ENCODE assay signal across 8 cellular contexts in the genomic region with DNA sequence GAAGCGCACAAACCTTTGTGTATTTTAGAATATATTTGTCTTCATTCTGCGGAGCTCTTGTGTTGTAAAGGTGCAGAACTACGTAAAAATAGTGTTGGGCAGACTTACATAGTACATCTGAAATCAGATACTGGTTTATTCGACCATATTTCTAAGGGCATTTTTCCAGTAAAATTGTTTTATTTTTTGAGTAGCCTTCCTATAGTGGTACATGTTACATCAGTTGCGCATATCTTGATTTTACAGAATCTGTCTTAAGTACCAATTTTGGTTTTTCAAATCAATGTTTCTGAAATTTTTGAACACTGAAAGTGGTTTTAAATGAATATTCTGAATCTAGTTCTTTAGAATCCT. TPM values are rescaled to one million over a fixed set of nuclear protein-coding genes. Genes with fewer than 3 reads are reported as not detected.
DNase-seq lines count a peak whose midpoint lies in the region; ATAC-seq and TF ChIP-seq lines count a peak whose summit lies in the region.

No MANE protein-coding gene starts in this region.

- peak overlapping the region; percentile 94 for H3K4me3 Mint-ChIP-seq in activated B cell treated with CpG ODN at 0.5 μM for 24 hours

- peaks cover 31 to 34% of the 10 kb centered on the region in 2 experiments for H3K36me3 ChIP-seq in HEK293 (ENCODE audit: control insufficient read depth in 2 of 2, insufficient read depth in 1 of 2, low read length in 2 of 2)

- DNase-seq in activated B cell treated with CpG ODN at 0.5 μM for 24 hours, result no peak
- DNase-seq in right cardiac atrium, result no peak
- no peak for DNase-seq in stimulated activated CD4-positive, alpha-beta T cell treated with anti-CD3 and anti-CD28 coated beads, Interleukin-2, amount 100 ng/mL, for 48 hours

- no peaks in the 10 kb centered on the region for H3K27me3 ChIP-seq in right cardiac atrium (ENCODE audit: control insufficient read depth, insufficient read depth)

- H3K4me1 Mint-ChIP-seq in activated B cell treated with CpG ODN at 0.5 μM for 24 hours, result peaks cover 59% of the 10 kb centered on the region

- 2% methylated on average over 5 of the region's 5 CpGs for WGBS in right cardiac atrium

- H3K4me1 ChIP-seq in HEK293 (ENCODE audit: control insufficient read depth, insufficient read depth, low read length) (peaks cover 34% of the 10 kb centered on the region), right cardiac atrium (ENCODE audit: control insufficient read depth, insufficient read depth, low read length) (peaks cover 9% of the 10 kb centered on the region)

- H3K27ac ChIP-seq in HEK293 (ENCODE audit: extremely low read depth, low read depth, low read length) (peak overlapping the region; percentile 99), right cardiac atrium (ENCODE audit: low read length) (no peak overlapping the region), skin epidermis (peak overlapping the region; percentile 97 to 100 (median 100))

- H3K36me3 Mint-ChIP-seq in activated B cell treated with CpG ODN at 0.5 μM for 24 hours (ENCODE audit: low read depth), result peaks cover 56% of the 10 kb centered on the region

- H3K9me3 ChIP-seq in HEK293 (ENCODE audit: control insufficient read depth, insufficient read depth, low read depth, low read length) (no peaks in the 10 kb centered on the region), right cardiac atrium (ENCODE audit: control insufficient read depth, low read length) (no peaks in the 10 kb centered on the region)

- peak overlapping the region; percentile 86 for H3K4me3 ChIP-seq in HEK293 (ENCODE audit: low read depth, low read length)
- H3K4me3 ChIP-seq in right cardiac atrium (ENCODE audit: low read length), result peak overlapping the region; percentile 94
- peak overlapping the region; percentile 77 to 95 (median 84) for H3K4me3 ChIP-seq in skin epidermis

- intact Hi-C loops in activated B cell treated with CpG ODN at 0.5 μM for 24 hours (cut with micrococcal nuclease), result no loop called here
- intact Hi-C loops in right cardiac atrium (cut with DNase I), result loop anchor here in 3 of 4 donors (5.0 kb wide), 2 partner anchors 52 to 77 kb away; no protein-coding TSS in a partner anchor

- peak overlapping the region; percentile 91 for H3K27ac Mint-ChIP-seq in activated B cell treated with CpG ODN at 0.5 μM for 24 hours

- no peak for TF ChIP-seq CTCF in HEK293 (tag by site-specific recombination; IDR thresholded peaks at IDR 0.05)
- TF ChIP-seq CTCF in activated B cell treated with CpG ODN at 0.5 μM for 24 hours (IDR thresholded peaks at IDR 0.05), result no peak

- H3K27me3 Mint-ChIP-seq in activated B cell treated with CpG ODN at 0.5 μM for 24 hours, result no peaks in the 10 kb centered on the region

- CTCF ChIA-PET in HEK293 (lab: Yijun Ruan, JAX), result interaction anchor here (0.8 to 1.9 kb wide), 6 partner anchors 16 to 87 kb away, joined by 3 to 10 read pairs (median 4); partner anchors contain the start of gene CHD2
- CTCF ChIA-PET in activated B cell treated with CpG ODN at 0.5 μM for 24 hours (lab: Charles Lee), result interaction anchor here (1.1 to 1.8 kb wide), 3 partner anchors 16 to 87 kb away, joined by 3 to 10 read pairs (median 4); partner anchors contain the start of gene CHD2

- no peaks in the 10 kb centered on the region for H3K9me3 Mint-ChIP-seq in activated B cell treated with CpG ODN at 0.5 μM for 24 hours

- ATAC-seq in activated B cell treated with CpG ODN at 0.5 μM for 24 hours (ENCODE audit: low read depth) (no peak), right cardiac atrium (no peak), HG03139 (IDR thresholded peaks at IDR 0.05; ENCODE audit: unreplicated experiment) (no peak), HG03045 (IDR thresholded peaks at IDR 0.05; ENCODE audit: unreplicated experiment) (no peak), HG03442 (IDR thresholded peaks at IDR 0.05; ENCODE audit: unreplicated experiment) (no peak)

- POLR2A ChIA-PET in HEK293 (lab: Yijun Ruan, JAX), result interaction anchor here (0.9 to 9.3 kb wide), 9 partner anchors 10 to 73 kb away, joined by 6 to 280 read pairs (median 58); partner anchors contain the start of gene CHD2
- POLR2A ChIA-PET in activated B cell treated with CpG ODN at 0.5 μM for 24 hours (lab: Charles Lee), result interaction anchor here (0.6 to 11.3 kb wide), 13 partner anchors 11 to 87 kb away, joined by 3 to 599 read pairs (median 38); partner anchors contain the start of gene CHD2

TF ChIP-seq in HEK293, 187 proteins besides CTCF, POLR2A, EP300 and RAD21:
- no peak for TF ChIP-seq ZNF623 (tag by site-specific recombination; IDR thresholded peaks at IDR 0.05)
- TF ChIP-seq, protein P1, sequence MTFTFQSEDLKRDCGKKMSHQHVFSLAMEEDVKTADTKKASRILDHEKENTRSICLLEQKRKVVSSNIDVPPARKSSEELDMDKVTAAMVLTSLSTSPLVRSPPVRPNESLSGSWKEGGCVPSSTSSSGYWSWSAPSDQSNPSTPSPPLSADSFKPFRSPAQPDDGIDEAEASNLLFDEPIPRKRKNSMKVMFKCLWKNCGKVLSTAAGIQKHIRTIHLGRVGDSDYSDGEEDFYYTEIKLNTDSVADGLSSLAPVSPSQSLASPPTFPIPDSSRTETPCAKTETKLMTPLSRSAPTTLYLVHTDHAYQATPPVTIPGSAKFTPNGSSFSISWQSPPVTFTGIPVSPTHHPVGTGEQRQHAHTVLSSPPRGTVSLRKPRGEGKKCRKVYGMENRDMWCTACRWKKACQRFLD (tag by site-specific recombination; IDR thresholded peaks at IDR 0.05), result no peak
- no peak for TF ChIP-seq ZNF404 (tag by site-specific recombination; IDR thresholded peaks at IDR 0.05)
- no peak for TF ChIP-seq PBX3 (CRISPR knock-in tag; IDR thresholded peaks at IDR 0.05)
- no peak for TF ChIP-seq KLF7 (tag by site-specific recombination; IDR thresholded peaks at IDR 0.05; ENCODE audit: borderline replicate concordance)
- TF ChIP-seq ZNF76 (tag by site-specific recombination; IDR thresholded peaks at IDR 0.05; ENCODE audit: borderline replicate concordance, low read depth), result no peak
- TF ChIP-seq ZNF544 (tag by site-specific recombination; IDR thresholded peaks at IDR 0.05), result no peak
- TF ChIP-seq ZIC2 (tag by site-specific recombination; IDR thresholded peaks at IDR 0.05), result no peak

RNA-seq across cellular contexts. Expression of gene CHD2, which starts 15.7 kb away (rescaled TPM):
- 249 and 298 TPM in 2 replicates for total RNA-seq in activated B cell treated with CpG ODN at 0.5 μM for 24 hours
- 10 to 100 TPM; 62.7 to 83.6 (median 65.1) TPM for total RNA-seq in right cardiac atrium
- 28.4 TPM for polyA plus RNA-seq in right cardiac atrium
